ENCODE assay signal across 27 cellular contexts in the genomic region with DNA sequence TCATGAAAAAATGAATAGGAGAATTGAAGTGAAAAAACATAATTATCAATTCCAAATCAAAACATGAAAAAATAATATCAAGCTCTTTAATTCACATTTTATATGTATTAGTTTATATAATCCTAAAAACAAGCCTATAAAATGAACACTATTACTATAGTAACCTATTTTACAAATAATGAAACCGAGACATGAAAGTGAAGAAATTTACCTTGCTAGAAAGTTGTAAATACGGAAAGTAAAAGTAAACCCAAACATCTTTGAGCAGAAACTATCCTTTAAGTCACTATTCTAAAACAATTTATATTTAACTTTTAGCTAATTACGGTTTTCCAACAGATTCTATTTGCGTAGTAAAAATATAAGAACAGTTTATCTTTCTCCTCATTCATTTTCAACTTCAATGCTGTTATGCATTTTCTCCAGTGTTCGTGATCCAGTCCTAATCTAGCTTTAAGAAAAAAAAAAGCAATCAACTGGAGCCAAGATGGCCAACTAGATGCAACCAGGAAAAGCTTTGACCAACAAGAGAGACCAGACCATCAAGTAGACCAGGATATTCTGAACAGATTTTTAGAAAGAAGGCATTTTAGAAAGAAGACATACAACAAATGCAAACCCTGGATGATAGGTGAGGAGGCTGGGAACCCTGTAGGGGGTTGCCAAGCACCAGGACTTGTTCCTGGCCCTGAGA.
DNase-seq lines count a peak whose midpoint lies in the region; ATAC-seq, FAIRE-seq and TF ChIP-seq lines count a peak whose summit lies in the region.
"Had no signal": no experiment of that assay in that cellular context is flagged by ENCODE, and none has a peak within 500 bp of the region (broad histone marks: within the 10 kb centered on the region; RNA-seq: fewer than 3 reads in every experiment).

No MANE protein-coding gene starts in this region.

- no peak overlapping the region for H3K4me3 Mint-ChIP-seq in astrocyte (ENCODE audit: unreplicated experiment)
- H3K4me3 Mint-ChIP-seq: activated CD8-positive, alpha-beta memory T cell treated with anti-CD3 and anti-CD28 coated beads, Interleukin-2, amount 10 ng/mL, durations not matched to agents 7 days and 5 days; activated T-helper 1 cell treated with anti-CD3 and anti-CD28 coated beads, Interleukin-12 subunit alpha, Interleukin-12 subunit beta, Interleukin-2, Interleukin-4 antibody, amounts not matched to agents 30 ng/mL and 10 ng/mL and 1 ng/mL, durations not matched to agents 14 hours and 24 hours and 36 hours; neural progenitor cell; stimulated activated naive CD8-positive, alpha-beta T cell treated with anti-CD3 and anti-CD28 coated beads, Interleukin-15, amount 100 ng/mL, for 72 hours; T-cell had no signal

- H3K4me2 ChIP-seq in astrocyte (ENCODE audit: low read length): no peak overlapping the region
- H3K4me2 ChIP-seq: neural progenitor cell, smooth muscle cell had no signal

- H3K27ac Mint-ChIP-seq in astrocyte (ENCODE audit: unreplicated experiment): no peak overlapping the region
- H3K27ac Mint-ChIP-seq: activated CD8-positive, alpha-beta memory T cell treated with anti-CD3 and anti-CD28 coated beads, Interleukin-2, amount 10 ng/mL, durations not matched to agents 7 days and 5 days; activated naive CD4-positive, alpha-beta T cell treated with anti-CD3 and anti-CD28 coated beads, Interleukin-2, amount 50 U/mL, for 72 hours; activated T-helper 1 cell treated with anti-CD3 and anti-CD28 coated beads, Interleukin-12 subunit alpha, Interleukin-12 subunit beta, Interleukin-2, Interleukin-4 antibody, amounts not matched to agents 30 ng/mL and 10 ng/mL and 1 ng/mL, durations not matched to agents 14 hours and 24 hours and 36 hours; neural progenitor cell; progenitor cell of endocrine pancreas; stimulated activated naive CD8-positive, alpha-beta T cell treated with anti-CD3 and anti-CD28 coated beads, Interleukin-15, amount 100 ng/mL, for 72 hours; T-cell had no signal

- FAIRE-seq in astrocyte (lab: Jason Lieb, UNC): peak; percentile 65
- FAIRE-seq: islet of Langerhans had no signal

- H4K20me1 ChIP-seq in astrocyte (ENCODE audit: insufficient read depth, low read length): no peaks in the 10 kb centered on the region

- no peaks in the 10 kb centered on the region for H3K27me3 Mint-ChIP-seq in astrocyte (ENCODE audit: low read depth, unreplicated experiment)
- H3K27me3 Mint-ChIP-seq: activated CD8-positive, alpha-beta memory T cell treated with anti-CD3 and anti-CD28 coated beads, Interleukin-2, amount 10 ng/mL, durations not matched to agents 7 days and 5 days; progenitor cell of endocrine pancreas; stimulated activated naive CD8-positive, alpha-beta T cell treated with anti-CD3 and anti-CD28 coated beads, Interleukin-15, amount 100 ng/mL, for 72 hours had no signal

- H3K36me3 ChIP-seq in astrocyte (ENCODE audit: insufficient read depth, low read length) (no peaks in the 10 kb centered on the region), right atrium auricular region (no peaks in the 10 kb centered on the region)
- H3K36me3 ChIP-seq: ascending aorta, MG63, neural progenitor cell, tibial nerve had no signal

- no peak overlapping the region for H3K9ac ChIP-seq in astrocyte (ENCODE audit: low read length)
- H3K9ac ChIP-seq: neural progenitor cell had no signal

- no peaks in the 10 kb centered on the region for H3K4me1 Mint-ChIP-seq in astrocyte (ENCODE audit: low read depth, unreplicated experiment)
- H3K4me1 Mint-ChIP-seq: activated CD8-positive, alpha-beta memory T cell treated with anti-CD3 and anti-CD28 coated beads, Interleukin-2, amount 10 ng/mL, durations not matched to agents 7 days and 5 days; neural progenitor cell; stimulated activated naive CD8-positive, alpha-beta T cell treated with anti-CD3 and anti-CD28 coated beads, Interleukin-15, amount 100 ng/mL, for 72 hours; T-cell had no signal

- no peaks in the 10 kb centered on the region for H3K9me3 Mint-ChIP-seq in astrocyte (ENCODE audit: unreplicated experiment)

- no peaks in the 10 kb centered on the region for H3K9me3 ChIP-seq in astrocyte (ENCODE audit: insufficient read depth, low read depth, low read length)
- peaks cover 0 to 12% of the 10 kb centered on the region in 2 donors for H3K9me3 ChIP-seq in right atrium auricular region
- H3K9me3 ChIP-seq: ascending aorta, MG63 had no signal

- H3K27me3 ChIP-seq in astrocyte (ENCODE audit: insufficient read depth, low read length): no peaks in the 10 kb centered on the region
- no peaks in the 10 kb centered on the region for H3K27me3 ChIP-seq in right atrium auricular region
- H3K27me3 ChIP-seq: ascending aorta, MG63, neural progenitor cell, tibial nerve had no signal

- DNase-seq in astrocyte (ENCODE audit: low read depth): no peak
- DNase-seq in right atrium auricular region (ENCODE audit: low spot score): no peak
- DNase-seq in iPS-NIHi11 (ENCODE audit: low spot score): no peak
- DNase-seq in SHP77 treated with DMSO at 0.1 percent for 48 hours (lab: John Stamatoyannopoulos, UW): no peak
- DNase-seq: activated CD8-positive, alpha-beta memory T cell treated with anti-CD3 and anti-CD28 coated beads, Interleukin-2, amount 10 ng/mL, durations not matched to agents 7 days and 5 days; DMS 273 treated with DMSO at 0.1 percent for 48 hours; hippocampal formation; MG63; NCI-H1436; NCI-H748 treated with DMSO at 0.1 percent for 48 hours; Right ventricle myocardium superior; stimulated activated CD4-positive, alpha-beta T cell treated with anti-CD3 and anti-CD28 coated beads, Interleukin-4, amount 100 ng/mL, for 1 hour; stimulated activated naive CD8-positive, alpha-beta T cell treated with anti-CD3 and anti-CD28 coated beads, Interleukin-15, amount 100 ng/mL, for 72 hours; T-cell had no signal

- H3K27ac ChIP-seq in astrocyte (ENCODE audit: low read depth, low read length) (no peak overlapping the region), right atrium auricular region (no peak overlapping the region)
- H3K27ac ChIP-seq: ascending aorta, epithelial cell of prostate, neural progenitor cell, tibial nerve had no signal

- no peaks in the 10 kb centered on the region for H3K36me3 Mint-ChIP-seq in astrocyte (ENCODE audit: low read depth, unreplicated experiment)
- H3K36me3 Mint-ChIP-seq: activated CD8-positive, alpha-beta memory T cell treated with anti-CD3 and anti-CD28 coated beads, Interleukin-2, amount 10 ng/mL, durations not matched to agents 7 days and 5 days; activated naive CD4-positive, alpha-beta T cell treated with anti-CD3 and anti-CD28 coated beads, Interleukin-2, amount 50 U/mL, for 72 hours; neural progenitor cell; T-cell had no signal

- no peaks in the 10 kb centered on the region for H3K79me2 ChIP-seq in astrocyte (ENCODE audit: insufficient read depth, low read length)

- no peak overlapping the region for H2AFZ ChIP-seq in astrocyte (ENCODE audit: low read depth, low read length)
- H2AFZ ChIP-seq: neural progenitor cell had no signal

- H3K4me1 ChIP-seq in astrocyte (ENCODE audit: insufficient read depth, low read length): no peaks in the 10 kb centered on the region
- no peaks in the 10 kb centered on the region for H3K4me1 ChIP-seq in right atrium auricular region
- H3K4me1 ChIP-seq: ascending aorta, neural progenitor cell, tibial nerve had no signal

- ATAC-seq in GM18868 (IDR thresholded peaks at IDR 0.05; ENCODE audit: unreplicated experiment): peak; percentile 78
- ATAC-seq in GM21576 (IDR thresholded peaks at IDR 0.05; ENCODE audit: unreplicated experiment): peak; percentile 80
- peak; percentile 80 for ATAC-seq in HG03095 (IDR thresholded peaks at IDR 0.05; ENCODE audit: unreplicated experiment)
- no peak for ATAC-seq in GM19463 (IDR thresholded peaks at IDR 0.05; ENCODE audit: unreplicated experiment)
- ATAC-seq: activated CD8-positive, alpha-beta memory T cell treated with anti-CD3 and anti-CD28 coated beads, Interleukin-2, amount 10 ng/mL, durations not matched to agents 7 days and 5 days; activated naive CD4-positive, alpha-beta T cell treated with anti-CD3 and anti-CD28 coated beads, Interleukin-2, amount 50 U/mL, for 72 hours; stimulated activated naive CD8-positive, alpha-beta T cell treated with anti-CD3 and anti-CD28 coated beads, Interleukin-15, amount 100 ng/mL, for 72 hours; T-cell had no signal

- TF ChIP-seq CTCF in astrocyte (IDR thresholded peaks at IDR 0.05; ENCODE audit: insufficient read depth, low read depth, low read length) (no peak), right atrium auricular region (IDR thresholded peaks at IDR 0.05) (no peak)

- H3K4me3 ChIP-seq in astrocyte (ENCODE audit: insufficient read depth, low read depth, low read length): no peak overlapping the region
- H3K4me3 ChIP-seq in right atrium auricular region: no peak overlapping the region
- H3K4me3 ChIP-seq: ascending aorta, MG63, neural progenitor cell, smooth muscle cell, tibial nerve had no signal
